ENCODE assay signal across 16 cellular contexts in genomic region chr1:18938008-18938706, GRCh38. TPM values are rescaled to one million over a fixed set of nuclear protein-coding genes. Genes with fewer than 3 reads are reported as not detected.
A peak's percentile ranks its signal among the peaks of the same experiment; 100 is the strongest.
DNase-seq lines count a peak whose midpoint lies in the region; ATAC-seq, FAIRE-seq and TF ChIP-seq lines count a peak whose summit lies in the region.
"Had no signal": no experiment of that assay in that cellular context is flagged by ENCODE, and none has a peak within 500 bp of the region (broad histone marks: within the 10 kb centered on the region; RNA-seq: fewer than 3 reads in every experiment).

No MANE protein-coding gene starts in this region.

- no peaks in the 10 kb centered on the region for H3K27me3 ChIP-seq in adipocyte (replicated peaks; ENCODE audit: control insufficient read depth, insufficient read depth, low read length)
- no peaks in the 10 kb centered on the region for H3K27me3 ChIP-seq in keratinocyte (ENCODE audit: control insufficient read depth, extremely low read depth, insufficient read depth, low read length)
- H3K27me3 ChIP-seq: ovary, stomach had no signal

- ATAC-seq in HG02763 (IDR thresholded peaks at IDR 0.05; ENCODE audit: unreplicated experiment): no peak

- dilution Hi-C loops in keratinocyte (cut with MboI; ENCODE audit: extremely low pct_ligation_motif_present, low sequenced_read_pairs): no loop called here

- H3K4me1 ChIP-seq in adipocyte (ENCODE audit: control insufficient read depth, insufficient read depth, low read length): peaks cover 31% of the 10 kb centered on the region
- peaks cover 75% of the 10 kb centered on the region for H3K4me1 ChIP-seq in keratinocyte (ENCODE audit: control insufficient read depth, extremely low read depth, insufficient read depth, low read length)

- no peak for TF ChIP-seq CTCF in keratinocyte (optimal IDR thresholded peaks at IDR 0.05 in 1 of 3, IDR thresholded peaks at IDR 0.05 in 1 of 3, conservative IDR thresholded peaks at IDR 0.05 in 1 of 3; ENCODE audit: extremely low read depth in 1 of 3, insufficient read depth in 2 of 3, low read length in 3 of 3)

- H3K9ac ChIP-seq in adipocyte (ENCODE audit: low read length) (peak overlapping the region; percentile 35), keratinocyte (ENCODE audit: control insufficient read depth, extremely low read depth, insufficient read depth, low read length) (peak overlapping the region; percentile 65)

- peaks cover 10% of the 10 kb centered on the region for H3K9me1 ChIP-seq in keratinocyte (ENCODE audit: control insufficient read depth, extremely low read depth, insufficient read depth, low read length)

- peak; percentile 53 for FAIRE-seq in keratinocyte (lab: Jason Lieb, UNC)

- H3K9me3 ChIP-seq in adipocyte (ENCODE audit: control insufficient read depth, low read length) (no peaks in the 10 kb centered on the region), keratinocyte (ENCODE audit: control insufficient read depth, low read depth, low read length) (no peaks in the 10 kb centered on the region)
- H3K9me3 ChIP-seq: ovary, stomach had no signal

- peak overlapping the region; percentile 60 for H3K4me2 ChIP-seq in keratinocyte (ENCODE audit: control insufficient read depth, extremely low read depth, insufficient read depth, low read depth, low read length)

- no peak overlapping the region for H2AFZ ChIP-seq in keratinocyte (ENCODE audit: control insufficient read depth, low read length)

- H3K79me2 ChIP-seq in keratinocyte (ENCODE audit: control insufficient read depth, insufficient read depth, low read length): peaks cover 96% of the 10 kb centered on the region

- H4K20me1 ChIP-seq in keratinocyte (ENCODE audit: control insufficient read depth, extremely low read depth, insufficient read depth, low read length): peaks cover 2% of the 10 kb centered on the region

- DNase-seq in NCI-H524 (lab: John Stamatoyannopoulos, UW): peak; percentile 72 to 84
- DNase-seq in NCI-H524 treated with DMSO at 0.1 percent for 48 hours (lab: John Stamatoyannopoulos, UW): no peak
- DNase-seq in adipocyte (ENCODE audit: low read depth): no peak
- DNase-seq in keratinocyte (ENCODE audit: low read depth, low spot score): no peak
- DNase-seq in substantia nigra (lab: John Stamatoyannopoulos, UW): peak in 2 of 49 donors; percentile 52 to 59
- DNase-seq in stimulated activated CD4-positive, alpha-beta T cell treated with anti-CD3 and anti-CD28 coated beads, Interleukin-2, amount 100 ng/mL, for 24 hours: no peak
- no peak for DNase-seq in activated CD8-positive, alpha-beta memory T cell treated with anti-CD3 and anti-CD28 coated beads, Interleukin-2, amount 50 U/mL, for 48 hours
- DNase-seq: activated CD4-positive, alpha-beta T cell treated with anti-CD3 and anti-CD28 coated beads, Interleukin-2, amount 50 U/mL, for 1 hour; activated effector memory CD4-positive, alpha-beta T cell treated with anti-CD3 and anti-CD28 coated beads, Interleukin-2, amount 50 U/mL, for 16 hours; MV-4-11; ovary; stimulated activated CD4-positive, alpha-beta T cell treated with anti-CD3 and anti-CD28 coated beads, Interleukin-4, amount 100 ng/mL, for 24 hours; stomach had no signal

- H3K36me3 ChIP-seq in adipocyte (ENCODE audit: control insufficient read depth, insufficient read depth, low read length, severe bottlenecking) (no peaks in the 10 kb centered on the region), keratinocyte (ENCODE audit: control insufficient read depth in 2 of 2, extremely low read depth in 1 of 2, insufficient read depth in 2 of 2, low read length in 2 of 2) (peaks cover 7 to 25% of the 10 kb centered on the region in 2 experiments)
- H3K36me3 ChIP-seq: ovary, stomach had no signal

- peak overlapping the region; percentile 93 for H3K27ac ChIP-seq in keratinocyte (ENCODE audit: control insufficient read depth, insufficient read depth, low read length)
- peak overlapping the region; percentile 99 for H3K27ac ChIP-seq in substantia nigra (ENCODE audit: low read depth, low read length, poor library complexity, severe bottlenecking)
- H3K27ac ChIP-seq: 22Rv1, ovary, stomach had no signal

- no peak overlapping the region for H3K4me3 ChIP-seq in adipocyte (ENCODE audit: low read length)
- no peak overlapping the region for H3K4me3 ChIP-seq in keratinocyte (ENCODE audit: control insufficient read depth in 2 of 3, extremely low read depth in 1 of 3, insufficient read depth in 2 of 3, low read depth in 1 of 3, low read length in 3 of 3)
- H3K4me3 ChIP-seq: coronary artery, ovary, stomach had no signal

RNA-seq across cellular contexts. Expression of gene IFFO2, which starts 18.3 kb away (rescaled TPM):
- polyA plus RNA-seq in keratinocyte: 55.0 to 61.5 TPM (median 57.9 TPM) in 3 replicates
- 124 TPM for polyA plus RNA-seq in keratinocyte (2011; ENCODE audit: low read depth)
- polyA plus RNA-seq in keratinocyte (2011; cell fraction: cytosol; rRNA removed): 43.0 and 79.6 TPM in 2 replicates
- 145 and 193 TPM in 2 replicates for polyA plus RNA-seq in keratinocyte (2011; cell fraction: nucleus; rRNA removed)
- 72.9 and 75.0 TPM in 2 replicates for polyA plus RNA-seq in keratinocyte (2012; ENCODE audit: low replicate concordance)
- 106 to 194 TPM (median 118 TPM) in 3 replicates for polyA minus RNA-seq in keratinocyte
- polyA minus RNA-seq in keratinocyte (2011; cell fraction: cytosol; rRNA and poly(A)+ RNA removed): 127 TPM
- polyA minus RNA-seq in keratinocyte (2011; cell fraction: nucleus; rRNA and poly(A)+ RNA removed): 82.3 and 144 TPM in 2 replicates

RNA-seq across cellular contexts. Expression of gene ALDH4A1, which starts 35.8 kb away (rescaled TPM):
- polyA plus RNA-seq in keratinocyte: 38.7 to 91.9 TPM (median 52.7 TPM) in 3 replicates
- 23.4 TPM for polyA plus RNA-seq in keratinocyte (2011; ENCODE audit: low read depth)
- polyA plus RNA-seq in keratinocyte (2011; cell fraction: cytosol; rRNA removed): 32.0 and 62.6 TPM in 2 replicates
- polyA plus RNA-seq in keratinocyte (2011; cell fraction: nucleus; rRNA removed): 62.5 and 83.1 TPM in 2 replicates
- polyA plus RNA-seq in keratinocyte (2012; ENCODE audit: low replicate concordance): 44.0 and 48.3 TPM in 2 replicates
- 48.6 to 89.0 TPM (median 74.9 TPM) in 3 replicates for polyA minus RNA-seq in keratinocyte
- 91.9 TPM for polyA minus RNA-seq in keratinocyte (2011; cell fraction: cytosol; rRNA and poly(A)+ RNA removed)
- polyA minus RNA-seq in keratinocyte (2011; cell fraction: nucleus; rRNA and poly(A)+ RNA removed): 65.3 and 76.2 TPM in 2 replicates

Comparison
In these comparisons a context has a peak if more than half of its experiments do, and no peak if none do; other contexts are left out.
1. DNase-seq: peak in NCI-H524 (2 of 2); none in NCI-H524 treated with DMSO at 0.1 percent for 48 hours (single experiment), adipocyte (single experiment), keratinocyte (single experiment), stimulated activated CD4-positive, alpha-beta T cell treated with anti-CD3 and anti-CD28 coated beads, Interleukin-2, amount 100 ng/mL, for 24 hours (0 of 2) and activated CD8-positive, alpha-beta memory T cell treated with anti-CD3 and anti-CD28 coated beads, Interleukin-2, amount 50 U/mL, for 48 hours (single experiment).